ENCODE assay signal across 8 cellular contexts in genomic region chr14:30621954-30622830, GRCh38. TPM values are rescaled to one million over a fixed set of nuclear protein-coding genes. Genes with fewer than 3 reads are reported as not detected.
DNase-seq lines count a peak whose midpoint lies in the region; ATAC-seq and TF ChIP-seq lines count a peak whose summit lies in the region.

SCFD1 (plus strand) TSS chr14:30622319; CDS start chr14:30622339, 20 bp downstream.

- H3K36me3 Mint-ChIP-seq in activated CD4-positive, alpha-beta memory T cell treated with anti-CD3 and anti-CD28 coated beads for 36 hours, result no peaks in the 10 kb centered on the region

- no peaks in the 10 kb centered on the region for H3K9me3 Mint-ChIP-seq in activated CD4-positive, alpha-beta memory T cell treated with anti-CD3 and anti-CD28 coated beads for 36 hours

- peaks cover 36% of the 10 kb centered on the region for H3K4me1 Mint-ChIP-seq in activated CD4-positive, alpha-beta memory T cell treated with anti-CD3 and anti-CD28 coated beads for 36 hours (ENCODE audit: low read depth)

- under 1% methylated on average over 35 of the region's 35 CpGs for WGBS in liver

- H3K4me3 ChIP-seq in dorsolateral prefrontal cortex (peak within 1 kb of the TSS; percentile 50 to 93 (median 79)), liver (ENCODE audit: low read depth in 1 of 3, low read length in 3 of 3) (peak within 1 kb of the TSS; percentile 66 to 96 (median 87))

- DNase-seq in NCI-H82 (lab: John Stamatoyannopoulos, UW) (peak; percentile 96), dorsolateral prefrontal cortex (peak; percentile 90 to 98 (median 94))
- peak; percentile 96 for DNase-seq in activated CD4-positive, alpha-beta memory T cell treated with anti-CD3 and anti-CD28 coated beads for 36 hours
- DNase-seq in stimulated activated CD4-positive, alpha-beta T cell treated with anti-CD3 and anti-CD28 coated beads, Interleukin-4, amount 100 ng/mL, for 4 hours, result peak; percentile 92

- no peak for TF ChIP-seq CTCF in C4-2B (conservative IDR thresholded peaks at IDR 0.05)
- peak in 16 of 56 donors; percentile 6 to 40 (median 25) for TF ChIP-seq CTCF in dorsolateral prefrontal cortex (IDR thresholded peaks at IDR 0.05 in 54 of 56, conservative IDR thresholded peaks at IDR 0.05 in 2 of 56; ENCODE audit: low read depth in 1 of 56, partially characterized antibody in 56 of 56)
- TF ChIP-seq CTCF in liver (IDR thresholded peaks at IDR 0.05; ENCODE audit: low read depth, low read length, missing input control), result no peak

- peaks cover 0 to 4% (median 0%) of the 10 kb centered on the region in 4 donors for H3K36me3 ChIP-seq in liver (ENCODE audit: control insufficient read depth in 4 of 4, insufficient read depth in 3 of 4, low read depth in 1 of 4, low read length in 3 of 4)

- H3K9ac ChIP-seq in liver (ENCODE audit: low read depth in 1 of 2, low read length in 2 of 2), result peak within 1 kb of the TSS; percentile 82 to 99

- H3K27ac ChIP-seq in C4-2B, result peak within 1 kb of the TSS; percentile 86
- H3K27ac ChIP-seq in dorsolateral prefrontal cortex, result peak within 1 kb of the TSS; percentile 32 to 94 (median 81)
- peak within 1 kb of the TSS; percentile 77 to 79 for H3K27ac ChIP-seq in liver (ENCODE audit: low read depth in 1 of 2, low read length in 2 of 2)

- H3K9me3 ChIP-seq in liver (ENCODE audit: control insufficient read depth in 4 of 4, low read length in 3 of 4), result no peaks in the 10 kb centered on the region

- POLR2A ChIA-PET in activated CD4-positive, alpha-beta memory T cell treated with anti-CD3 and anti-CD28 coated beads for 36 hours (lab: Charles Lee), result interaction anchor here (0.6 to 1.5 kb wide), 4 partner anchors 9 to 585 kb away, joined by 3 to 4 read pairs (median 3); partner anchors contain the start of gene HECTD1

- peak; percentile 90 for ATAC-seq in GM19395 (IDR thresholded peaks at IDR 0.05; ENCODE audit: unreplicated experiment)
- peak; percentile 84 for ATAC-seq in HG03565 (IDR thresholded peaks at IDR 0.05; ENCODE audit: unreplicated experiment)

- H3K27me3 ChIP-seq in dorsolateral prefrontal cortex, result no peaks in the 10 kb centered on the region
- no peaks in the 10 kb centered on the region for H3K27me3 ChIP-seq in liver (ENCODE audit: control insufficient read depth in 4 of 4, insufficient read depth in 4 of 4, low read length in 3 of 4)

- peak within 1 kb of the TSS; percentile 85 for H3K27ac Mint-ChIP-seq in activated CD4-positive, alpha-beta memory T cell treated with anti-CD3 and anti-CD28 coated beads for 36 hours

- no peak for TF ChIP-seq RAD21 in liver (IDR thresholded peaks at IDR 0.05)

- CTCF ChIA-PET in activated CD4-positive, alpha-beta memory T cell treated with anti-CD3 and anti-CD28 coated beads for 36 hours (lab: Charles Lee), result interaction anchor here (0.6 to 0.7 kb wide), 3 partner anchors 68 to 584 kb away, joined by 3 read pairs; no protein-coding TSS in a partner anchor

- peak within 1 kb of the TSS; percentile 83 for H3K4me3 Mint-ChIP-seq in activated CD4-positive, alpha-beta memory T cell treated with anti-CD3 and anti-CD28 coated beads for 36 hours

- intact Hi-C loops in activated CD4-positive, alpha-beta memory T cell treated with anti-CD3 and anti-CD28 coated beads for 36 hours (cut with micrococcal nuclease), result loop anchor here (1.0 to 10.0 kb wide), 5 partner anchors 63 to 1580 kb away; partner anchors contain the start of genes ARHGAP5, G2E3, HECTD1 and RNU6-7
- intact Hi-C loops in dorsolateral prefrontal cortex (cut with DNase I), result no loop called here

- H3K4me1 ChIP-seq in liver (ENCODE audit: control insufficient read depth in 4 of 4, insufficient read depth in 4 of 4, low read length in 3 of 4), result peaks cover 2 to 24% (median 14%) of the 10 kb centered on the region in 4 donors

- no peaks in the 10 kb centered on the region for H3K27me3 Mint-ChIP-seq in activated CD4-positive, alpha-beta memory T cell treated with anti-CD3 and anti-CD28 coated beads for 36 hours

TF ChIP-seq in liver, 16 proteins besides CTCF, POLR2A, EP300 and RAD21:
- TF ChIP-seq ATF3 (IDR thresholded peaks at IDR 0.05) (no peak), YY1 (IDR thresholded peaks at IDR 0.05) (peak; percentile 99), FOXA2 (IDR thresholded peaks at IDR 0.05) (no peak), REST (IDR thresholded peaks at IDR 0.05) (peak; percentile 43), JUND (IDR thresholded peaks at IDR 0.05) (peak in 1 of 2 donors; percentile 48), TAF1 (conservative IDR thresholded peaks at IDR 0.05) (peak; percentile 95), HNF4A (conservative IDR thresholded peaks at IDR 0.05) (peak; percentile 67 to 83), EGR1 (IDR thresholded peaks at IDR 0.05; ENCODE audit: low read depth in 2 of 2) (no peak), HNF4G (IDR thresholded peaks at IDR 0.05) (peak; percentile 23), GABPA (IDR thresholded peaks at IDR 0.05 in 1 of 2, conservative IDR thresholded peaks at IDR 0.05 in 1 of 2) (peak; percentile 79 to 94), SP1 (IDR thresholded peaks at IDR 0.05) (peak; percentile 45), RXRA (IDR thresholded peaks at IDR 0.05) (peak in 1 of 2 donors; percentile 34), FOXA1 (IDR thresholded peaks at IDR 0.05) (no peak), NR2F2 (IDR thresholded peaks at IDR 0.05) (peak; percentile 55)
- TF ChIP-seq, protein P1, sequence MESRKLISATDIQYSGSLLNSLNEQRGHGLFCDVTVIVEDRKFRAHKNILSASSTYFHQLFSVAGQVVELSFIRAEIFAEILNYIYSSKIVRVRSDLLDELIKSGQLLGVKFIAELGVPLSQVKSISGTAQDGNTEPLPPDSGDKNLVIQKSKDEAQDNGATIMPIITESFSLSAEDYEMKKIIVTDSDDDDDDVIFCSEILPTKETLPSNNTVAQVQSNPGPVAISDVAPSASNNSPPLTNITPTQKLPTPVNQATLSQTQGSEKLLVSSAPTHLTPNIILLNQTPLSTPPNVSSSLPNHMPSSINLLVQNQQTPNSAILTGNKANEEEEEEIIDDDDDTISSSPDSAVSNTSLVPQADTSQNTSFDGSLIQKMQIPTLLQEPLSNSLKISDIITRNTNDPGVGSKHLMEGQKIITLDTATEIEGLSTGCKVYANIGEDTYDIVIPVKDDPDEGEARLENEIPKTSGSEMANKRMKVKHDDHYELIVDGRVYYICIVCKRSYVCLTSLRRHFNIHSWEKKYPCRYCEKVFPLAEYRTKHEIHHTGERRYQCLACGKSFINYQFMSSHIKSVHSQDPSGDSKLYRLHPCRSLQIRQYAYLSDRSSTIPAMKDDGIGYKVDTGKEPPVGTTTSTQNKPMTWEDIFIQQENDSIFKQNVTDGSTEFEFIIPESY (IDR thresholded peaks at IDR 0.05), result peak; percentile 37
- TF ChIP-seq, protein P2, sequence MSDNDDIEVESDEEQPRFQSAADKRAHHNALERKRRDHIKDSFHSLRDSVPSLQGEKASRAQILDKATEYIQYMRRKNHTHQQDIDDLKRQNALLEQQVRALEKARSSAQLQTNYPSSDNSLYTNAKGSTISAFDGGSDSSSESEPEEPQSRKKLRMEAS (IDR thresholded peaks at IDR 0.05), result peak; percentile 74

RNA-seq across cellular contexts. Expression of gene SCFD1, which starts in this region (rescaled TPM):
- 10 to 100 TPM; 52.6 to 56.5 TPM for total RNA-seq in activated CD4-positive, alpha-beta memory T cell treated with anti-CD3 and anti-CD28 coated beads for 36 hours
- total RNA-seq in dorsolateral prefrontal cortex, result 100 to 1,000 TPM in 3 of 120 experiments, 10 to 100 TPM in 117; 48.1 to 104 (median 72.6) TPM
- 10 to 100 TPM; 68.2 to 82.1 TPM for total RNA-seq in liver
- polyA plus RNA-seq in liver, result 10 to 100 TPM; 24.6 to 37.0 TPM

Comparison
In these comparisons a context has a peak if more than half of its experiments do, and no peak if none do; other contexts are left out.
1. Peak in every context shown above with its lines: DNase-seq, ATAC-seq, H3K4me3 ChIP-seq and H3K27ac ChIP-seq.